1 cellular context compared by ENCODE assay signal in genomic region chr6:79536969-79537747, GRCh38.
A peak's percentile ranks its signal among the peaks of the same experiment; 100 is the strongest.
TF ChIP-seq lines count a peak whose summit lies in the region.

TSS of gene LCA5 (minus strand) at chr6:79537430. CDS start at chr6:79518894, 18,536 bp downstream.

TF ChIP-seq in K562, 482 proteins besides CTCF, POLR2A, EP300 and RAD21 (continued from another document and continues in another):
- TF ChIP-seq, protein P1, sequence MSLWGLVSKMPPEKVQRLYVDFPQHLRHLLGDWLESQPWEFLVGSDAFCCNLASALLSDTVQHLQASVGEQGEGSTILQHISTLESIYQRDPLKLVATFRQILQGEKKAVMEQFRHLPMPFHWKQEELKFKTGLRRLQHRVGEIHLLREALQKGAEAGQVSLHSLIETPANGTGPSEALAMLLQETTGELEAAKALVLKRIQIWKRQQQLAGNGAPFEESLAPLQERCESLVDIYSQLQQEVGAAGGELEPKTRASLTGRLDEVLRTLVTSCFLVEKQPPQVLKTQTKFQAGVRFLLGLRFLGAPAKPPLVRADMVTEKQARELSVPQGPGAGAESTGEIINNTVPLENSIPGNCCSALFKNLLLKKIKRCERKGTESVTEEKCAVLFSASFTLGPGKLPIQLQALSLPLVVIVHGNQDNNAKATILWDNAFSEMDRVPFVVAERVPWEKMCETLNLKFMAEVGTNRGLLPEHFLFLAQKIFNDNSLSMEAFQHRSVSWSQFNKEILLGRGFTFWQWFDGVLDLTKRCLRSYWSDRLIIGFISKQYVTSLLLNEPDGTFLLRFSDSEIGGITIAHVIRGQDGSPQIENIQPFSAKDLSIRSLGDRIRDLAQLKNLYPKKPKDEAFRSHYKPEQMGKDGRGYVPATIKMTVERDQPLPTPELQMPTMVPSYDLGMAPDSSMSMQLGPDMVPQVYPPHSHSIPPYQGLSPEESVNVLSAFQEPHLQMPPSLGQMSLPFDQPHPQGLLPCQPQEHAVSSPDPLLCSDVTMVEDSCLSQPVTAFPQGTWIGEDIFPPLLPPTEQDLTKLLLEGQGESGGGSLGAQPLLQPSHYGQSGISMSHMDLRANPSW (CRISPR knock-in tag; IDR thresholded peaks at IDR 0.05): peak; percentile 55; the same call in 1 of the 2 replicates
- no peak for TF ChIP-seq SRSF9 (IDR thresholded peaks at IDR 0.05; ENCODE audit: borderline replicate concordance, low read depth, low read length)
- TF ChIP-seq ELF4 (CRISPR knock-in tag; IDR thresholded peaks at IDR 0.05): no peak
- TF ChIP-seq, protein P2, sequence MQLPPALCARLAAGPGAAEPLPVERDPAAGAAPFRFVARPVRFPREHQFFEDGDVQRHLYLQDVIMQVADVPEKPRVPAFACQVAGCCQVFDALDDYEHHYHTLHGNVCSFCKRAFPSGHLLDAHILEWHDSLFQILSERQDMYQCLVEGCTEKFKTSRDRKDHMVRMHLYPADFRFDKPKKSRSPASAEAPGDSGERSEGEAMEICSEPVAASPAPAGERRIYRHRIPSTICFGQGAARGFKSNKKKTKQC (CRISPR knock-in tag; IDR thresholded peaks at IDR 0.05): no peak
- no peak for TF ChIP-seq FOXJ3 (CRISPR knock-in tag; IDR thresholded peaks at IDR 0.05)
- TF ChIP-seq, protein P3, sequence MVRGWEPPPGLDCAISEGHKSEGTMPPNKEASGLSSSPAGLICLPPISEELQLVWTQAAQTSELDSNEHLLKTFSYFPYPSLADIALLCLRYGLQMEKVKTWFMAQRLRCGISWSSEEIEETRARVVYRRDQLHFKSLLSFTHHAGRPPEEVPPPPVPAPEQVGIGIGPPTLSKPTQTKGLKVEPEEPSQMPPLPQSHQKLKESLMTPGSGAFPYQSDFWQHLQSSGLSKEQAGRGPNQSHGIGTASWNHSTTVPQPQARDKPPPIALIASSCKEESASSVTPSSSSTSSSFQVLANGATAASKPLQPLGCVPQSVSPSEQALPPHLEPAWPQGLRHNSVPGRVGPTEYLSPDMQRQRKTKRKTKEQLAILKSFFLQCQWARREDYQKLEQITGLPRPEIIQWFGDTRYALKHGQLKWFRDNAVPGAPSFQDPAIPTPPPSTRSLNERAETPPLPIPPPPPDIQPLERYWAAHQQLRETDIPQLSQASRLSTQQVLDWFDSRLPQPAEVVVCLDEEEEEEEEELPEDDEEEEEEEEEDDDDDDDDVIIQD (CRISPR knock-in tag; IDR thresholded peaks at IDR 0.05): no peak
- TF ChIP-seq ZC3H4 (CRISPR knock-in tag; IDR thresholded peaks at IDR 0.05; ENCODE audit: borderline replicate concordance): no peak
- peak; percentile 82 for TF ChIP-seq CTBP1 (IDR thresholded peaks at IDR 0.05; ENCODE audit: borderline replicate concordance)
- no peak for TF ChIP-seq SRSF1 (IDR thresholded peaks at IDR 0.05; ENCODE audit: low read depth, low read length)
- TF ChIP-seq NCOA6 (IDR thresholded peaks at IDR 0.05): no peak
- no peak for TF ChIP-seq ZBTB5 (IDR thresholded peaks at IDR 0.05)
- TF ChIP-seq MBD2 (IDR thresholded peaks at IDR 0.05; ENCODE audit: borderline replicate concordance, low read depth): peak; percentile 97
- TF ChIP-seq THRAP3 (IDR thresholded peaks at IDR 0.05; ENCODE audit: borderline replicate concordance): no peak
- TF ChIP-seq NR2C1 (IDR thresholded peaks at IDR 0.05): no peak
- TF ChIP-seq NR2C1 (tag; IDR thresholded peaks at IDR 0.05): no peak
- no peak for TF ChIP-seq MBD1 (CRISPR knock-in tag; IDR thresholded peaks at IDR 0.05)
- no peak for TF ChIP-seq PHF21A (IDR thresholded peaks at IDR 0.05; ENCODE audit: borderline replicate concordance, low read depth)
- 0 out of 2 replicates have a peak, but pooled peaks have one; percentile 58 for TF ChIP-seq HBP1 (CRISPR knock-in tag; IDR thresholded peaks at IDR 0.05)
- TF ChIP-seq GTF2E2 (tag; IDR thresholded peaks at IDR 0.05): no peak
- no peak for TF ChIP-seq ZNF398 (CRISPR knock-in tag; IDR thresholded peaks at IDR 0.05)
- TF ChIP-seq, protein P4, sequence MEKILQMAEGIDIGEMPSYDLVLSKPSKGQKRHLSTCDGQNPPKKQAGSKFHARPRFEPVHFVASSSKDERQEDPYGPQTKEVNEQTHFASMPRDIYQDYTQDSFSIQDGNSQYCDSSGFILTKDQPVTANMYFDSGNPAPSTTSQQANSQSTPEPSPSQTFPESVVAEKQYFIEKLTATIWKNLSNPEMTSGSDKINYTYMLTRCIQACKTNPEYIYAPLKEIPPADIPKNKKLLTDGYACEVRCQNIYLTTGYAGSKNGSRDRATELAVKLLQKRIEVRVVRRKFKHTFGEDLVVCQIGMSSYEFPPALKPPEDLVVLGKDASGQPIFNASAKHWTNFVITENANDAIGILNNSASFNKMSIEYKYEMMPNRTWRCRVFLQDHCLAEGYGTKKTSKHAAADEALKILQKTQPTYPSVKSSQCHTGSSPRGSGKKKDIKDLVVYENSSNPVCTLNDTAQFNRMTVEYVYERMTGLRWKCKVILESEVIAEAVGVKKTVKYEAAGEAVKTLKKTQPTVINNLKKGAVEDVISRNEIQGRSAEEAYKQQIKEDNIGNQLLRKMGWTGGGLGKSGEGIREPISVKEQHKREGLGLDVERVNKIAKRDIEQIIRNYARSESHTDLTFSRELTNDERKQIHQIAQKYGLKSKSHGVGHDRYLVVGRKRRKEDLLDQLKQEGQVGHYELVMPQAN (IDR thresholded peaks at IDR 0.05; ENCODE audit: borderline replicate concordance): peak; percentile 53; the same call in 1 of the 2 replicates
- no peak for TF ChIP-seq ZBTB34 (CRISPR knock-in tag; IDR thresholded peaks at IDR 0.05)
- no peak; the same call in 1 of the 2 replicates for TF ChIP-seq MYC (IDR thresholded peaks at IDR 0.05; ENCODE audit: low read depth, low read length)
- no peak for TF ChIP-seq MYC (CRISPR knock-in tag; IDR thresholded peaks at IDR 0.05; ENCODE audit: borderline replicate concordance, low read depth)
- no peak for TF ChIP-seq SREBF1 (IDR thresholded peaks at IDR 0.05; ENCODE audit: borderline replicate concordance, low read depth, low read length)
- no peak for TF ChIP-seq PRMT5 (CRISPR knock-in tag; IDR thresholded peaks at IDR 0.05)
- no peak for TF ChIP-seq ZNF384 (IDR thresholded peaks at IDR 0.05; ENCODE audit: low read depth, low read length)
- TF ChIP-seq, protein P5, sequence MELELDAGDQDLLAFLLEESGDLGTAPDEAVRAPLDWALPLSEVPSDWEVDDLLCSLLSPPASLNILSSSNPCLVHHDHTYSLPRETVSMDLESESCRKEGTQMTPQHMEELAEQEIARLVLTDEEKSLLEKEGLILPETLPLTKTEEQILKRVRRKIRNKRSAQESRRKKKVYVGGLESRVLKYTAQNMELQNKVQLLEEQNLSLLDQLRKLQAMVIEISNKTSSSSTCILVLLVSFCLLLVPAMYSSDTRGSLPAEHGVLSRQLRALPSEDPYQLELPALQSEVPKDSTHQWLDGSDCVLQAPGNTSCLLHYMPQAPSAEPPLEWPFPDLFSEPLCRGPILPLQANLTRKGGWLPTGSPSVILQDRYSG (tag; conservative IDR thresholded peaks at IDR 0.05; ENCODE audit: low read depth): no peak
- TF ChIP-seq FOXK2 (conservative IDR thresholded peaks at IDR 0.05 in 1 of 2, IDR thresholded peaks at IDR 0.05 in 1 of 2; ENCODE audit: low read depth in 2 of 2): 0 out of 4 replicates have a peak, but pooled peaks of 1 of the 2 experiments have one; percentile 34
- TF ChIP-seq HDAC3 (IDR thresholded peaks at IDR 0.05; ENCODE audit: borderline replicate concordance, partially characterized antibody): peak; percentile 39
- no peak for TF ChIP-seq ZNF551 (CRISPR knock-in tag; IDR thresholded peaks at IDR 0.05)
- TF ChIP-seq ZNF589 (CRISPR knock-in tag; IDR thresholded peaks at IDR 0.05; ENCODE audit: low read depth): no peak
- TF ChIP-seq CEBPB (tag; IDR thresholded peaks at IDR 0.05): no peak
- TF ChIP-seq SNIP1 (IDR thresholded peaks at IDR 0.05; ENCODE audit: low read depth): no peak
- no peak for TF ChIP-seq HNRNPH1 (optimal IDR thresholded peaks at IDR 0.05; ENCODE audit: low read depth, low read length)
- TF ChIP-seq ZNF121 (CRISPR knock-in tag; conservative IDR thresholded peaks at IDR 0.05): no peak
- TF ChIP-seq SMARCA5 (IDR thresholded peaks at IDR 0.05): no peak
- TF ChIP-seq SFPQ (IDR thresholded peaks at IDR 0.05; ENCODE audit: low read depth, low read length): no peak
- TF ChIP-seq KAT8 (IDR thresholded peaks at IDR 0.05; ENCODE audit: low read depth): no peak
- TF ChIP-seq, protein P6, sequence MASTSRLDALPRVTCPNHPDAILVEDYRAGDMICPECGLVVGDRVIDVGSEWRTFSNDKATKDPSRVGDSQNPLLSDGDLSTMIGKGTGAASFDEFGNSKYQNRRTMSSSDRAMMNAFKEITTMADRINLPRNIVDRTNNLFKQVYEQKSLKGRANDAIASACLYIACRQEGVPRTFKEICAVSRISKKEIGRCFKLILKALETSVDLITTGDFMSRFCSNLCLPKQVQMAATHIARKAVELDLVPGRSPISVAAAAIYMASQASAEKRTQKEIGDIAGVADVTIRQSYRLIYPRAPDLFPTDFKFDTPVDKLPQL (IDR thresholded peaks at IDR 0.05; ENCODE audit: extremely low read depth, insufficient read length): no peak
